In the genomic region with DNA sequence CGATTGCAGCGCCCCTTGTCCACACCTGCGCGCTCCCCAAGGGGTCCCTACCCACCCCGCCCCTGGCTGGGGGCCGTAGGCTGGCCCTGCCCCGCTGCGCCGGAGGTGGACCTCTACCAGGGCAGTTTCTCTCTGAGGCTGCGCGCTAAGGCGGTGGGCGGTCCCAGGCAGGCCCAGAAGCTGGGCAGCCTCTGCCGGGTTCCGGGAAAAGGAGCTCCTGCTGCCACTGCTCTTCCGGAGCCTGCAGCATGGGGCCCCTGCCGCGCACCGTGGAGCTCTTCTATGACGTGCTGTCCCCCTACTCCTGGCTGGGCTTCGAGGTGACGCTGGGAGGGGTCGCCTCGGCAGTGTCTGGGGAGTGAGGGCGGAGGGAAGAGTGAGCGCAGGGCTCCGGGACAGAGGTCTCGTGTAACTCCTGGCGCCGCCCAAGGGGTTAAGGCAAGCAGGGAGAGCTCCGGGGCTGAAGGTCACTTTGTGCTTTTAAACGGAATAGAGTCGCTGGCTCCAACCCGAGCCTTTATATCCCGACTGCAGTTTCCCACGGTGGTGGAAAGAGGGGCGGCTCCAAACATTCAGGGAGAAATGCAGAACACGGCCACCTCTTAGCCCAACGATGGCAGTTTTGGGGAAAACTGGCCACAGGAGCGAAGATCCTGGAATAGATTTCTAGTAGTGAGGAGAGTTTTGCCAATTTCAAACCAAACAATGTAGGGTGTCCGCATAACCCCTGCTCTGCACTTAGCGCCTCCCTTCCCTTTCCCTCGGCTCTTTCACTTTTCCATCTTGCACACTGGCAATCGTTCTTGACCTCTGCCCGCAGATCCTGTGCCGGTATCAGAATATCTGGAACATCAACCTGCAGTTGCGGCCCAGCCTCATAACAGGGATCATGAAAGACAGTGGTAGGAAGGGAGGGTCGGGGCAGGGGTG, we compare ENCODE assay signal across 1 cellular context.
TF ChIP-seq lines count a peak whose summit lies in the region.

GSTK1 (plus strand) TSS at position 176 of the 930 bp plus-strand sequence; CDS start at position 249, 73 bp downstream.

TF ChIP-seq in HEK293, 187 proteins besides CTCF, POLR2A, EP300 and RAD21 (continued from another document):
- TF ChIP-seq, protein P1, sequence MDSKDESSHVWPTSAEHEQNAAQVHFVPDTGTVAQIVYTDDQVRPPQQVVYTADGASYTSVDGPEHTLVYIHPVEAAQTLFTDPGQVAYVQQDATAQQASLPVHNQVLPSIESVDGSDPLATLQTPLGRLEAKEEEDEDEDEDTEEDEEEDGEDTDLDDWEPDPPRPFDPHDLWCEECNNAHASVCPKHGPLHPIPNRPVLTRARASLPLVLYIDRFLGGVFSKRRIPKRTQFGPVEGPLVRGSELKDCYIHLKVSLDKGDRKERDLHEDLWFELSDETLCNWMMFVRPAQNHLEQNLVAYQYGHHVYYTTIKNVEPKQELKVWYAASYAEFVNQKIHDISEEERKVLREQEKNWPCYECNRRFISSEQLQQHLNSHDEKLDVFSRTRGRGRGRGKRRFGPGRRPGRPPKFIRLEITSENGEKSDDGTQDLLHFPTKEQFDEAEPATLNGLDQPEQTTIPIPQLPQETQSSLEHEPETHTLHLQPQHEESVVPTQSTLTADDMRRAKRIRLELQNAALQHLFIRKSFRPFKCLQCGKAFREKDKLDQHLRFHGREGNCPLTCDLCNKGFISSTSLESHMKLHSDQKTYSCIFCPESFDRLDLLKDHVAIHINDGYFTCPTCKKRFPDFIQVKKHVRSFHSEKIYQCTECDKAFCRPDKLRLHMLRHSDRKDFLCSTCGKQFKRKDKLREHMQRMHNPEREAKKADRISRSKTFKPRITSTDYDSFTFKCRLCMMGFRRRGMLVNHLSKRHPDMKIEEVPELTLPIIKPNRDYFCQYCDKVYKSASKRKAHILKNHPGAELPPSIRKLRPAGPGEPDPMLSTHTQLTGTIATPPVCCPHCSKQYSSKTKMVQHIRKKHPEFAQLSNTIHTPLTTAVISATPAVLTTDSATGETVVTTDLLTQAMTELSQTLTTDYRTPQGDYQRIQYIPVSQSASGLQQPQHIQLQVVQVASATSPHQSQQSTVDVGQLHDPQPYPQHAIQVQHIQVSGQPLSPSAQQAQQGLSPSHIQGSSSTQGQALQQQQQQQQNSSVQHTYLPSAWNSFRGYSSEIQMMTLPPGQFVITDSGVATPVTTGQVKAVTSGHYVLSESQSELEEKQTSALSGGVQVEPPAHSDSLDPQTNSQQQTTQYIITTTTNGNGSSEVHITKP (tag by site-specific recombination; IDR thresholded peaks at IDR 0.05): peak; percentile 68
- no peak for TF ChIP-seq SCRT1 (tag by site-specific recombination; IDR thresholded peaks at IDR 0.05; ENCODE audit: borderline replicate concordance)
- peak; percentile 59; the same call in 1 of the 2 replicates for TF ChIP-seq ZFP37 (tag by site-specific recombination; IDR thresholded peaks at IDR 0.05)
- TF ChIP-seq SCRT2 (tag by site-specific recombination; IDR thresholded peaks at IDR 0.05): no peak
- TF ChIP-seq ZBTB7A (tag by site-specific recombination; IDR thresholded peaks at IDR 0.05; ENCODE audit: low read depth): no peak
- TF ChIP-seq ZNF169 (tag by site-specific recombination; IDR thresholded peaks at IDR 0.05): no peak
- TF ChIP-seq, protein P2, sequence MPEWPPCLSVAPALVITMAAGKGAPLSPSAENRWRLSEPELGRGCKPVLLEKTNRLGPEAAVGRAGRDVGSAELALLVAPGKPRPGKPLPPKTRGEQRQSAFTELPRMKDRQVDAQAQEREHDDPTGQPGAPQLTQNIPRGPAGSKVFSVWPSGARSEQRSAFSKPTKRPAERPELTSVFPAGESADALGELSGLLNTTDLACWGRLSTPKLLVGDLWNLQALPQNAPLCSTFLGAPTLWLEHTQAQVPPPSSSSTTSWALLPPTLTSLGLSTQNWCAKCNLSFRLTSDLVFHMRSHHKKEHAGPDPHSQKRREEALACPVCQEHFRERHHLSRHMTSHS (tag by site-specific recombination; IDR thresholded peaks at IDR 0.05): no peak
- no peak for TF ChIP-seq BCL11A (tag by site-specific recombination; IDR thresholded peaks at IDR 0.05; ENCODE audit: low read depth)
- no peak for TF ChIP-seq TCF7L2 (IDR thresholded peaks at IDR 0.05; ENCODE audit: borderline replicate concordance, low read depth, low read length)
- TF ChIP-seq ZNF426 (tag by site-specific recombination; IDR thresholded peaks at IDR 0.05): no peak
- TF ChIP-seq ZNF548 (tag by site-specific recombination; IDR thresholded peaks at IDR 0.05): no peak
- peak; percentile 53; the same call in 1 of the 2 replicates for TF ChIP-seq ZNF692 (tag by site-specific recombination; IDR thresholded peaks at IDR 0.05)
- TF ChIP-seq, protein P3, sequence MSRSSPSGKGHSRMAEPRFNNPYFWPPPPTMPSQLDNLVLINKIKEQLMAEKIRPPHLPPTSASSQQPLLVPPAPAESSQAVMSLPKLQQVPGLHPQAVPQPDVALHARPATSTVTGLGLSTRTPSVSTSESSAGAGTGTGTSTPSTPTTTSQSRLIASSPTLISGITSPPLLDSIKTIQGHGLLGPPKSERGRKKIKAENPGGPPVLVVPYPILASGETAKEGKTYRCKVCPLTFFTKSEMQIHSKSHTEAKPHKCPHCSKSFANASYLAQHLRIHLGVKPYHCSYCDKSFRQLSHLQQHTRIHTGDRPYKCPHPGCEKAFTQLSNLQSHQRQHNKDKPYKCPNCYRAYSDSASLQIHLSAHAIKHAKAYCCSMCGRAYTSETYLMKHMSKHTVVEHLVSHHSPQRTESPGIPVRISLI (tag by site-specific recombination; IDR thresholded peaks at IDR 0.05): no peak
- TF ChIP-seq ZNF433 (tag by site-specific recombination; IDR thresholded peaks at IDR 0.05; ENCODE audit: low read depth): no peak
- peak; percentile 94 for TF ChIP-seq ZNF600 (tag by site-specific recombination; IDR thresholded peaks at IDR 0.05)
- TF ChIP-seq ZNF624 (tag by site-specific recombination; IDR thresholded peaks at IDR 0.05): no peak
- TF ChIP-seq WT1 (tag by site-specific recombination; IDR thresholded peaks at IDR 0.05): no peak
- no peak for TF ChIP-seq ZNF677 (tag by site-specific recombination; IDR thresholded peaks at IDR 0.05)
- TF ChIP-seq KLF10 (tag by site-specific recombination; IDR thresholded peaks at IDR 0.05): no peak
- no peak for TF ChIP-seq YY2 (tag by site-specific recombination; IDR thresholded peaks at IDR 0.05)
- no peak for TF ChIP-seq GLI4 (tag by site-specific recombination; IDR thresholded peaks at IDR 0.05)
- TF ChIP-seq, protein P4, sequence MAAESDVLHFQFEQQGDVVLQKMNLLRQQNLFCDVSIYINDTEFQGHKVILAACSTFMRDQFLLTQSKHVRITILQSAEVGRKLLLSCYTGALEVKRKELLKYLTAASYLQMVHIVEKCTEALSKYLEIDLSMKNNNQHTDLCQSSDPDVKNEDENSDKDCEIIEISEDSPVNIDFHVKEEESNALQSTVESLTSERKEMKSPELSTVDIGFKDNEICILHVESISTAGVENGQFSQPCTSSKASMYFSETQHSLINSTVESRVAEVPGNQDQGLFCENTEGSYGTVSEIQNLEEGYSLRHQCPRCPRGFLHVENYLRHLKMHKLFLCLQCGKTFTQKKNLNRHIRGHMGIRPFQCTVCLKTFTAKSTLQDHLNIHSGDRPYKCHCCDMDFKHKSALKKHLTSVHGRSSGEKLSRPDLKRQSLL (tag by site-specific recombination; IDR thresholded peaks at IDR 0.05): no peak; the same call in 1 of the 2 replicates
- TF ChIP-seq OSR2 (tag by site-specific recombination; IDR thresholded peaks at IDR 0.05): peak; percentile 93
- no peak for TF ChIP-seq ZFP69B (tag by site-specific recombination; IDR thresholded peaks at IDR 0.05)
- TF ChIP-seq ZSCAN16 (tag by site-specific recombination; IDR thresholded peaks at IDR 0.05): no peak
- 0 out of 2 replicates have a peak, but pooled peaks have one; percentile 19 for TF ChIP-seq MYNN (tag by site-specific recombination; IDR thresholded peaks at IDR 0.05; ENCODE audit: borderline replicate concordance)
- TF ChIP-seq, protein P5, sequence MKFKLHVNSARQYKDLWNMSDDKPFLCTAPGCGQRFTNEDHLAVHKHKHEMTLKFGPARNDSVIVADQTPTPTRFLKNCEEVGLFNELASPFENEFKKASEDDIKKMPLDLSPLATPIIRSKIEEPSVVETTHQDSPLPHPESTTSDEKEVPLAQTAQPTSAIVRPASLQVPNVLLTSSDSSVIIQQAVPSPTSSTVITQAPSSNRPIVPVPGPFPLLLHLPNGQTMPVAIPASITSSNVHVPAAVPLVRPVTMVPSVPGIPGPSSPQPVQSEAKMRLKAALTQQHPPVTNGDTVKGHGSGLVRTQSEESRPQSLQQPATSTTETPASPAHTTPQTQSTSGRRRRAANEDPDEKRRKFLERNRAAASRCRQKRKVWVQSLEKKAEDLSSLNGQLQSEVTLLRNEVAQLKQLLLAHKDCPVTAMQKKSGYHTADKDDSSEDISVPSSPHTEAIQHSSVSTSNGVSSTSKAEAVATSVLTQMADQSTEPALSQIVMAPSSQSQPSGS (tag by site-specific recombination; IDR thresholded peaks at IDR 0.05; ENCODE audit: low read depth): no peak
- TF ChIP-seq ZNF311 (tag by site-specific recombination; IDR thresholded peaks at IDR 0.05; ENCODE audit: borderline replicate concordance): no peak
- no peak for TF ChIP-seq ZNF138 (tag by site-specific recombination; IDR thresholded peaks at IDR 0.05; ENCODE audit: borderline replicate concordance)
- TF ChIP-seq ZNF585B (tag by site-specific recombination; IDR thresholded peaks at IDR 0.05): no peak
- TF ChIP-seq RBAK (tag by site-specific recombination; IDR thresholded peaks at IDR 0.05): no peak
- TF ChIP-seq ZNF366 (tag by site-specific recombination; conservative IDR thresholded peaks at IDR 0.05): no peak
